14 cellular contexts compared by ENCODE assay signal in the genomic region with DNA sequence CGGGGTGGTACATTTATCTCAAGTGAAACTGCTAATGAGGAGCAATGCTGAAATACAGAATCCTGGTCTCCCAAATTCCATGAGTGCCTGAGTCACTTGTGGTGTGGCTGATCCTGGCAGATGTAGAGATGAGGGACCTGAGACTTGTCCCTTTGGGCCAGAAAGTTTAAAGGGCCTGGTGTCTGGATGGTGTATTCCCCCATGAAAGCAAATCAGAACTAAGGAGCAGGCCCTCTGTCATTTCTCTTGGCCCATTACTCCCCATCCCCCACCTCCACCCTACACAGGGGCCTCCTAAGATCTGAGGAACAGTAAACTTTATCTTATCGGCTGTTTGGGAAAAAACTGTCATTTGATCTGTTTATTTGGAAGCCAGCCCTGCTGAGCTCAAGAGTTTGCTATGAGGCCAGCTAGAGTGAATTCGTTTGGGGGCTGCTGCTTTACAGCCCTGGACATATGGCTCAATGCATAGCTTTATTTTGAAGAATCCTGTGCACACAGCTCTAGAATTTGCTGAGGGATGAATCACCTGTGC.
DNase-seq lines count a peak whose midpoint lies in the region; ATAC-seq, FAIRE-seq and TF ChIP-seq lines count a peak whose summit lies in the region.
"Had no signal": no experiment of that assay in that cellular context is flagged by ENCODE, and none has a peak within 500 bp of the region (broad histone marks: within the 10 kb centered on the region; RNA-seq: fewer than 3 reads in every experiment).

No MANE protein-coding gene starts in this region.

- H3K27ac ChIP-seq in ACC112 (ENCODE audit: low read depth, low read length) (peak overlapping the region; percentile 69), breast epithelium (peak overlapping the region; percentile 54 to 89)

- H3K79me2 ChIP-seq in ACC112 (ENCODE audit: control insufficient read depth, insufficient read depth, low read length, unreplicated experiment) = peaks cover 60% of the 10 kb centered on the region

- H3K27ac Mint-ChIP-seq in HFFc6 = peak overlapping the region; percentile 73
- H3K27ac Mint-ChIP-seq in naive thymus-derived CD8-positive, alpha-beta T cell = peak overlapping the region in 1 of 10 donors; percentile 69
- H3K27ac Mint-ChIP-seq: activated naive CD4-positive, alpha-beta T cell treated with anti-CD3 and anti-CD28 coated beads, Interleukin-2, amount 50 U/mL, for 24 hours had no signal

- no peak for ATAC-seq in naive thymus-derived CD8-positive, alpha-beta T cell
- no peak for ATAC-seq in GM18909 (IDR thresholded peaks at IDR 0.05; ENCODE audit: poor library complexity, unreplicated experiment)
- ATAC-seq in HG03095 (IDR thresholded peaks at IDR 0.05; ENCODE audit: unreplicated experiment) = no peak
- ATAC-seq: activated CD4-positive, CD25-positive, alpha-beta regulatory T cell treated with anti-CD3 and anti-CD28 coated beads, Interleukin-2, amount 50 U/mL, for 24 hours had no signal

- POLR2A ChIA-PET in naive thymus-derived CD8-positive, alpha-beta T cell (lab: Charles Lee) = no interaction called here

- H2AFZ ChIP-seq in ACC112 (ENCODE audit: low read length, unreplicated experiment) = no peak overlapping the region

- no peak for FAIRE-seq in RCC 7860 (lab: Jason Lieb, UNC)

- intact Hi-C loops in breast epithelium (cut with DNase I; ENCODE audit: low total_unique reads) = no loop called here

- no peaks in the 10 kb centered on the region; the same call in none of the 2 replicates for H3K36me3 Mint-ChIP-seq in HFFc6 (ENCODE audit: low read depth)
- no peaks in the 10 kb centered on the region for H3K36me3 Mint-ChIP-seq in naive thymus-derived CD8-positive, alpha-beta T cell
- H3K36me3 Mint-ChIP-seq: activated naive CD4-positive, alpha-beta T cell treated with anti-CD3 and anti-CD28 coated beads, Interleukin-2, amount 50 U/mL, for 24 hours had no signal

- H3K36me3 ChIP-seq in ACC112 (ENCODE audit: insufficient read depth, low read length) = no peaks in the 10 kb centered on the region
- no peaks in the 10 kb centered on the region for H3K36me3 ChIP-seq in breast epithelium

- H3K27me3 Mint-ChIP-seq in HFFc6 (ENCODE audit: insufficient read depth) = peaks cover 4% of the 10 kb centered on the region
- H3K27me3 Mint-ChIP-seq in naive thymus-derived CD8-positive, alpha-beta T cell = peaks cover 28 to 69% (median 33%) of the 10 kb centered on the region in 5 donors

- no peaks in the 10 kb centered on the region for H3K9me3 Mint-ChIP-seq in HFFc6
- no peaks in the 10 kb centered on the region for H3K9me3 Mint-ChIP-seq in naive thymus-derived CD8-positive, alpha-beta T cell
- H3K9me3 Mint-ChIP-seq: activated naive CD4-positive, alpha-beta T cell treated with anti-CD3 and anti-CD28 coated beads, Interleukin-2, amount 50 U/mL, for 24 hours had no signal

- H3K4me3 ChIP-seq in ACC112 (ENCODE audit: low read depth, low read length) (peak overlapping the region; percentile 84), breast epithelium (peak overlapping the region; percentile 52 to 55 (median 53)), mononuclear cell (ENCODE audit: low read length) (peak overlapping the region; percentile 57)

- H3K9me3 ChIP-seq in breast epithelium (no peaks in the 10 kb centered on the region), mononuclear cell (ENCODE audit: low read depth, low read length) (no peaks in the 10 kb centered on the region)

- H3K27me3 ChIP-seq in ACC112 (ENCODE audit: insufficient read depth, low read length) (no peaks in the 10 kb centered on the region), breast epithelium (no peaks in the 10 kb centered on the region), mononuclear cell (ENCODE audit: insufficient read depth, low read length) (peaks cover 5% of the 10 kb centered on the region)

- no peak for TF ChIP-seq POLR2A in breast epithelium (IDR thresholded peaks at IDR 0.05)

- H3K4me1 Mint-ChIP-seq in HFFc6 (ENCODE audit: low read depth) = peaks cover 74% of the 10 kb centered on the region
- peaks cover 6 to 21% (median 15%) of the 10 kb centered on the region in 4 donors for H3K4me1 Mint-ChIP-seq in naive thymus-derived CD8-positive, alpha-beta T cell

- peaks cover 67% of the 10 kb centered on the region for H3K4me1 ChIP-seq in ACC112 (ENCODE audit: control insufficient read depth, insufficient read depth, low read length, unreplicated experiment)
- H3K4me1 ChIP-seq in breast epithelium = peaks cover 8 to 28% of the 10 kb centered on the region in 2 donors
- H3K4me1 ChIP-seq in mononuclear cell (ENCODE audit: insufficient read depth, low read length) = peaks cover 60% of the 10 kb centered on the region

- TF ChIP-seq CTCF in HFFc6 (IDR thresholded peaks at IDR 0.05) (no peak), breast epithelium (IDR thresholded peaks at IDR 0.05) (no peak)

- DNase-seq in HFFc6 (peak; percentile 40), breast epithelium (ENCODE audit: low spot score in 2 of 2) (no peak), RCC 7860 (ENCODE audit: low spot score) (no peak)
- no peak for DNase-seq in naive thymus-derived CD8-positive, alpha-beta T cell
- DNase-seq: NCI-H2227 treated with DMSO at 0.1 percent for 48 hours; occipital lobe; SHP77; stimulated activated CD4-positive, alpha-beta T cell treated with anti-CD3 and anti-CD28 coated beads, Interleukin-4, amount 100 ng/mL, for 24 hours had no signal

- H3K4me3 Mint-ChIP-seq in HFFc6 = peak overlapping the region; percentile 25; the same call in 1 of the 2 replicates
- peak overlapping the region in 2 of 10 donors; percentile 12 to 86 for H3K4me3 Mint-ChIP-seq in naive thymus-derived CD8-positive, alpha-beta T cell
- H3K4me3 Mint-ChIP-seq: activated naive CD4-positive, alpha-beta T cell treated with anti-CD3 and anti-CD28 coated beads, Interleukin-2, amount 50 U/mL, for 24 hours had no signal
